ENCODE assay signal across 24 cellular contexts in the genomic region with DNA sequence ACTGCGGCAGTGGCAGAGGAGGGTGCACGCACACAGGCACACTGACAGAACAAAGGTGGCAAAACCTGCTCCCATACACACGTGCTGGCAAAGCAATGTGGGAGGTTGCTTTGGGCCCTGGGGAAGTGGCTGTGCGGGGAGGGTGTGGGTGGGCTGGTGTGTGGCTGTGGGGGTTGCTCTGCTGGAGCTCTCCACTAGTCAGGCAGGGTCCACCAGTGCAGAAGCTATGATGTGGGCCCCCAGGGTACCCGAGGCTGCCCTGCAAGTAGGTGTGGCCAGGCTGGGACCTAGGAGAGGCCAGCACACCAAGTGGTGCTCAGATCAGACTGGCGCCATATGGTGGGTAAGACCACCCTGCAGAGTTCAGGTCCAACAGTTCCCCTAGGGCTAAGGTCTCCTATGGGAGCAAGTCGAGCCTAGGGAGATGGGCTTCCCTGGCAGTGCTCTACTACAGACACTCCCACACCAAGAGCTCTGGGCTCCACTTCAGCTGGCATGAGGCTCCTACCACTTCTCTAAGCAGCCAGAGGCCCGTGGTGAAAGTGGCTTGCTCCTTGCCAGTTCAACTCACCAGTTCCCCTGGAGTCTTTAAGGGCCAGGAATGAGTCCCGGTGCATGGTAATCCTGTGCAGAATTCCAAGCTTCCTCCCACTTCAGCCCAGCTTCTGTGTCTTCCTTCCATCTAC. TPM values are rescaled to one million over a fixed set of nuclear protein-coding genes. Genes with fewer than 3 reads are reported as not detected.
"Had no signal": no experiment of that assay in that cellular context is flagged by ENCODE, and none has a peak within 500 bp of the region (broad histone marks: within the 10 kb centered on the region; RNA-seq: fewer than 3 reads in every experiment).

No MANE protein-coding gene starts in this region.

- H3K36me3 ChIP-seq: esophagus muscularis mucosa, gastrocnemius medialis, heart right ventricle, right atrium auricular region, sigmoid colon, suprapubic skin, thyroid gland, uterus had no signal

- FAIRE-seq: endometrium, islet of Langerhans had no signal

- H3K9me3 Mint-ChIP-seq: natural killer cell, type B pancreatic cell had no signal

- H3K9me3 ChIP-seq: gastrocnemius medialis, right atrium auricular region, suprapubic skin, thyroid gland, uterus had no signal

- H3K4me1 ChIP-seq: esophagus muscularis mucosa, gastrocnemius medialis, heart right ventricle, right atrium auricular region, sigmoid colon, suprapubic skin, thyroid gland, uterus had no signal

- H3K27ac Mint-ChIP-seq: mesothelial cell of epicardium, natural killer cell, type B pancreatic cell had no signal

- H3K27me3 ChIP-seq: gastrocnemius medialis, right atrium auricular region, sigmoid colon, thyroid gland, uterus had no signal

- H3K27ac ChIP-seq: esophagus muscularis mucosa, gastrocnemius medialis, heart right ventricle, right atrium auricular region, sigmoid colon, skin epidermis, suprapubic skin, thyroid gland, uterus had no signal

- H3K36me3 Mint-ChIP-seq: natural killer cell had no signal

- H3K4me1 Mint-ChIP-seq: natural killer cell, neural crest cell had no signal

- ATAC-seq: gastrocnemius medialis; heart right ventricle; left lobe of liver; stimulated activated naive CD8-positive, alpha-beta T cell treated with anti-CD3 and anti-CD28 coated beads, Interleukin-15, Interleukin-2, amounts not matched to agents 100 U/mL and 50 U/mL, for 24 hours had no signal

- DNase-seq: effector memory CD4-positive, alpha-beta T cell; gastrocnemius medialis; heart right ventricle; hypothalamus; natural killer cell; sigmoid colon; stimulated activated CD4-positive, alpha-beta T cell treated with anti-CD3 and anti-CD28 coated beads, Interleukin-12 subunit alpha, Interleukin-12 subunit beta, amount 100 ng/mL, for 4 hours; stimulated activated CD4-positive, alpha-beta T cell treated with anti-CD3 and anti-CD28 coated beads, Interleukin-2, amount 100 ng/mL, for 48 hours; stimulated activated naive CD8-positive, alpha-beta T cell treated with anti-CD3 and anti-CD28 coated beads, Interleukin-15, Interleukin-2, amounts not matched to agents 100 U/mL and 50 U/mL, for 24 hours; thyroid gland; uterus had no signal

- H3K4me3 ChIP-seq: esophagus muscularis mucosa, gastrocnemius medialis, heart right ventricle, right atrium auricular region, sigmoid colon, skin epidermis, suprapubic skin, thyroid gland, uterus had no signal

- H3K4me3 Mint-ChIP-seq: mesothelial cell of epicardium, natural killer cell, neural crest cell, type B pancreatic cell had no signal

- H3K27me3 Mint-ChIP-seq: type B pancreatic cell had no signal

RNA-seq across cellular contexts. Expression of a gene that starts 46.2 kb away (rescaled TPM):
- total RNA-seq: esophagus muscularis mucosa, gastrocnemius medialis, heart right ventricle, left lobe of liver, lower leg skin, myocyte, natural killer cell, osteocyte, right atrium auricular region, sigmoid colon, suprapubic skin had no signal
- polyA plus RNA-seq: heart right ventricle, sigmoid colon had no signal
